Comparison of ENCODE assay signal across 1 cellular context in genomic region chr19:36113425-36113824, GRCh38.
TF ChIP-seq lines count a peak whose summit lies in the region.

No MANE protein-coding gene starts in this region.

TF ChIP-seq in IMR-90, 13 proteins besides CTCF, POLR2A, EP300 and RAD21 (continued from another document):
- TF ChIP-seq ELK1 (IDR thresholded peaks at IDR 0.05; ENCODE audit: borderline replicate concordance, low read depth, low read length) (no peak), RCOR1 (IDR thresholded peaks at IDR 0.05; ENCODE audit: insufficient replicate concordance, low read length) (no peak), CHD1 (IDR thresholded peaks at IDR 0.05; ENCODE audit: low read depth, low read length) (no peak), NFE2L2 (IDR thresholded peaks at IDR 0.05; ENCODE audit: low read depth, low read length) (no peak), FOS (IDR thresholded peaks at IDR 0.05; ENCODE audit: low read depth, low read length) (no peak), RFX5 (IDR thresholded peaks at IDR 0.05; ENCODE audit: low read depth, low read length) (no peak), SMC3 (IDR thresholded peaks at IDR 0.05; ENCODE audit: low read depth, low read length) (no peak), USF2 (IDR thresholded peaks at IDR 0.05; ENCODE audit: low read depth, low read length) (no peak), CEBPB (IDR thresholded peaks at IDR 0.05; ENCODE audit: low read depth, low read length) (no peak), MXI1 (IDR thresholded peaks at IDR 0.05; ENCODE audit: borderline replicate concordance, low read depth, low read length) (no peak), BHLHE40 (IDR thresholded peaks at IDR 0.05; ENCODE audit: low read depth, low read length) (no peak), MAFK (IDR thresholded peaks at IDR 0.05; ENCODE audit: low read depth, low read length) (no peak)
